32 cellular contexts compared by ENCODE assay signal in the genomic region with DNA sequence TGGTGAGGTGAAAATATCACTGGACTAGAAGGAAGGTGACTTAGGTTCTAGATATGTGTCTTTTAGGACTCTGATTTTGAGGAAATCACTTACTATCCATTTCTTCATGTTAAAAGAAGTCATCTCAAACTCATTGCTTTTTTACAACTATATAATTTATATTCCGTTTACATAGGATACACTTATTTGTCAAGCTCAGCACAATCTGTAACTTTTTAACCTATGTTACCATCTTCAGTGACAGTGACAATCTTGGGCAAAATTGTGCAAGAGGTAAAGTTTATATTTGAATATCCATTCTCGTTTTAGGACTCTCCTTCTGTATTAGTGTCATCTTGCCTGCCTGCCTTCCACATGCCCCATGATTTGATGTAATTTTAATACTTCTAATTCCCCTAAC.
DNase-seq lines count a peak whose midpoint lies in the region; ATAC-seq, FAIRE-seq and TF ChIP-seq lines count a peak whose summit lies in the region.
"Had no signal": no experiment of that assay in that cellular context is flagged by ENCODE, and none has a peak within 500 bp of the region (broad histone marks: within the 10 kb centered on the region; RNA-seq: fewer than 3 reads in every experiment).

No MANE protein-coding gene starts in this region.

- H3K9me3 ChIP-seq in HepG2 (ENCODE audit: low read length) (no peaks in the 10 kb centered on the region), right lobe of liver (no peaks in the 10 kb centered on the region), A549 (no peaks in the 10 kb centered on the region), IMR-90 (ENCODE audit: control insufficient read depth, insufficient read depth, low read length) (no peaks in the 10 kb centered on the region)
- H3K9me3 ChIP-seq: BE2C; BLaER1; BLaER1 treated with 17β-estradiol and CSF1 and Interleukin-3, amounts not matched to agents 10 nM and 100 nM; Caco-2 had no signal

- TF ChIP-seq RAD21 in HepG2 (CRISPR knock-in tag; IDR thresholded peaks at IDR 0.05) (no peak), A549 (conservative IDR thresholded peaks at IDR 0.05 in 1 of 2, IDR thresholded peaks at IDR 0.05 in 1 of 2) (no peak), IMR-90 (IDR thresholded peaks at IDR 0.05; ENCODE audit: low read length) (no peak)

- in situ Hi-C loops in HepG2 (cut with HindIII; ENCODE audit: extremely low pct_ligation_motif_present, low pct_unique_long_range_greater_than_20kb) (no loop called here), IMR-90 (cut with MboI; ENCODE audit: low sequenced_read_pairs) (no loop called here)

- BruUV-seq in HepG2 (replicated peaks; lab: Mats Ljungman, UMichigan): no TSS peak
- no TSS peak for BruUV-seq in IMR-90 (replicated peaks; lab: Mats Ljungman, UMichigan)

- no peak overlapping the region for H2AK9ac ChIP-seq in IMR-90 (replicated peaks; ENCODE audit: low read depth, low read length, poor library complexity)

- no peak for TF ChIP-seq CTCF in HepG2 (CRISPR knock-in tag; IDR thresholded peaks at IDR 0.05)
- no peak for TF ChIP-seq CTCF in right lobe of liver (IDR thresholded peaks at IDR 0.05)
- TF ChIP-seq CTCF in A549 (IDR thresholded peaks at IDR 0.05): no peak
- no peak for TF ChIP-seq CTCF in IMR-90 (conservative IDR thresholded peaks at IDR 0.05; ENCODE audit: low read depth, low read length)
- TF ChIP-seq CTCF in omental fat pad (IDR thresholded peaks at IDR 0.05): no peak

- TF ChIP-seq POLR2A in HepG2 (IDR thresholded peaks at IDR 0.05; ENCODE audit: insufficient read depth in 1 of 2, low read depth in 2 of 2, low read length in 2 of 2) (no peak), right lobe of liver (IDR thresholded peaks at IDR 0.05) (no peak), A549 (IDR thresholded peaks at IDR 0.05; ENCODE audit: low read length) (no peak), IMR-90 (IDR thresholded peaks at IDR 0.05; ENCODE audit: low read depth, low read length) (no peak)

- ATAC-seq in HepG2 (no peak), right lobe of liver (no peak), A549 (no peak), IMR-90 (ENCODE audit: low read depth) (no peak), omental fat pad (ENCODE audit: low FRiP score) (no peak)
- ATAC-seq: CD8-positive, alpha-beta T cell had no signal

- H4K5ac ChIP-seq in IMR-90 (ENCODE audit: low read depth, low read length): no peak overlapping the region

- H3K4me2 ChIP-seq in HepG2 (ENCODE audit: low read depth, low read length): no peak overlapping the region
- H3K4me2 ChIP-seq in A549: no peak overlapping the region
- H3K4me2 ChIP-seq in IMR-90 (ENCODE audit: low read depth, low read length): no peak overlapping the region
- H3K4me2 ChIP-seq: BLaER1; BLaER1 treated with 17β-estradiol and CSF1 and Interleukin-3, amounts not matched to agents 10 nM and 100 nM had no signal

- H3K4ac ChIP-seq in IMR-90 (ENCODE audit: low read depth, low read length): no peak overlapping the region

- H4K91ac ChIP-seq in IMR-90 (ENCODE audit: insufficient read depth, low read depth, low read length): no peak overlapping the region

- H2BK120ac ChIP-seq in IMR-90 (ENCODE audit: low read depth, low read length): no peak overlapping the region

- no peak overlapping the region for H2BK5ac ChIP-seq in IMR-90 (ENCODE audit: low read depth, low read length, poor library complexity, severe bottlenecking)

- H3K56ac ChIP-seq in IMR-90 (ENCODE audit: extremely low read depth, insufficient read depth, low read length): no peak overlapping the region

- no peak for FAIRE-seq in HepG2 (lab: Jason Lieb, UNC)
- FAIRE-seq in A549 (lab: Jason Lieb, UNC): no peak
- FAIRE-seq: A204.1, D721Med had no signal

- H3K4me1 ChIP-seq in HepG2 (ENCODE audit: insufficient read depth, low read length) (no peaks in the 10 kb centered on the region), right lobe of liver (no peaks in the 10 kb centered on the region), A549 (no peaks in the 10 kb centered on the region), IMR-90 (ENCODE audit: control insufficient read depth, insufficient read depth, low read length) (no peaks in the 10 kb centered on the region)
- H3K4me1 ChIP-seq: BE2C; BLaER1; BLaER1 treated with 17β-estradiol and CSF1 and Interleukin-3, amounts not matched to agents 10 nM and 100 nM; Caco-2 had no signal

- intact Hi-C loops in HepG2 (cut with micrococcal nuclease; ENCODE audit: unreplicated experiment) (no loop called here), right lobe of liver (cut with DNase I) (no loop called here), IMR-90 (cut with micrococcal nuclease) (no loop called here)

- H2AFZ ChIP-seq in HepG2 (ENCODE audit: low read length): no peak overlapping the region
- H2AFZ ChIP-seq in IMR-90 (replicated peaks; ENCODE audit: low read length, poor library complexity): no peak overlapping the region

- H4K20me1 ChIP-seq in HepG2 (ENCODE audit: insufficient read depth, low read length): no peaks in the 10 kb centered on the region
- H4K20me1 ChIP-seq in IMR-90 (ENCODE audit: insufficient read depth, low read length): no peaks in the 10 kb centered on the region
- H4K20me1 ChIP-seq: BLaER1; BLaER1 treated with 17β-estradiol and CSF1 and Interleukin-3, amounts not matched to agents 10 nM and 100 nM had no signal

- H3K79me2 ChIP-seq in HepG2 (ENCODE audit: insufficient read depth, low read length): no peaks in the 10 kb centered on the region

- no peak for DNase-seq in HepG2 (ENCODE audit: low spot score)
- no peak for DNase-seq in right lobe of liver
- no peak for DNase-seq in A549 (ENCODE audit: low read depth in 1 of 2, low spot score in 1 of 2)
- no peak for DNase-seq in IMR-90
- DNase-seq in omental fat pad (ENCODE audit: low spot score): no peak
- no peak for DNase-seq in retina
- DNase-seq: 8988T; ACHN; AML-193; BE2C; C1 segment of cervical spinal cord; Caco-2; Calu3; CD4-positive, alpha-beta memory T cell; CD4-positive, alpha-beta T cell; CD4-positive, CD25-positive, alpha-beta regulatory T cell; CD8-positive, alpha-beta memory T cell; CD8-positive, alpha-beta T cell; COR-L47; DMS 273 treated with DMSO at 0.1 percent for 48 hours; DMS153; DMS53; DMS79; DMS79 treated with DMSO at 0.1 percent for 48 hours; DND-41; EL had no signal

- H3K27me3 ChIP-seq in HepG2 (ENCODE audit: control insufficient read depth in 1 of 2, insufficient read depth in 2 of 2, low read length in 2 of 2) (no peaks in the 10 kb centered on the region), right lobe of liver (no peaks in the 10 kb centered on the region), IMR-90 (ENCODE audit: control insufficient read depth, insufficient read depth, low read length) (no peaks in the 10 kb centered on the region)
- H3K27me3 ChIP-seq: BE2C; BLaER1; BLaER1 treated with 17β-estradiol and CSF1 and Interleukin-3, amounts not matched to agents 10 nM and 100 nM had no signal

- no peaks in the 10 kb centered on the region for H3K9me1 ChIP-seq in IMR-90 (ENCODE audit: insufficient read depth, low read length)

- no peaks in the 10 kb centered on the region for H3K79me1 ChIP-seq in IMR-90 (ENCODE audit: low read depth in 1 of 2, low read length in 2 of 2)

- no peak overlapping the region for H2AK5ac ChIP-seq in IMR-90 (ENCODE audit: low read depth, low read length)

- H2BK15ac ChIP-seq in IMR-90 (ENCODE audit: low read depth, low read length): no peak overlapping the region

- H3K9ac ChIP-seq in HepG2 (ENCODE audit: insufficient read depth, low read depth, low read length): no peak overlapping the region
- no peak overlapping the region for H3K9ac ChIP-seq in IMR-90 (ENCODE audit: low read depth, low read length)
- H3K9ac ChIP-seq: BLaER1; BLaER1 treated with 17β-estradiol and CSF1 and Interleukin-3, amounts not matched to agents 10 nM and 100 nM had no signal

- H3K23ac ChIP-seq in IMR-90 (ENCODE audit: low read depth, low read length): no peak overlapping the region

- dilution Hi-C loops in IMR-90 (cut with HindIII; ENCODE audit: low sequenced_read_pairs, unreplicated experiment): no loop called here

- H3K14ac ChIP-seq in IMR-90 (replicated peaks; ENCODE audit: low read depth, low read length): no peak overlapping the region

- H3K36me3 ChIP-seq in HepG2 (replicated peaks in 1 of 2; ENCODE audit: control insufficient read depth in 1 of 2, insufficient read depth in 2 of 2, low read length in 2 of 2) (no peaks in the 10 kb centered on the region), right lobe of liver (no peaks in the 10 kb centered on the region), IMR-90 (ENCODE audit: control insufficient read depth, insufficient read depth, low read length) (no peaks in the 10 kb centered on the region)
- H3K36me3 ChIP-seq: BE2C; BLaER1; BLaER1 treated with 17β-estradiol and CSF1 and Interleukin-3, amounts not matched to agents 10 nM and 100 nM had no signal

- no peak overlapping the region for H3K27ac ChIP-seq in HepG2 (ENCODE audit: extremely low read length, insufficient read depth, low read length)
- no peak overlapping the region for H3K27ac ChIP-seq in right lobe of liver
- no peak overlapping the region for H3K27ac ChIP-seq in A549
- H3K27ac ChIP-seq in IMR-90 (ENCODE audit: insufficient read depth, low read length): no peak overlapping the region
- H3K27ac ChIP-seq: 22Rv1; BLaER1; BLaER1 treated with 17β-estradiol and CSF1 and Interleukin-3, amounts not matched to agents 10 nM and 100 nM; C4-2B had no signal

- no peak overlapping the region for H2BK20ac ChIP-seq in IMR-90 (ENCODE audit: low read depth, low read length)

- WGBS in HepG2 (ENCODE audit: low lambda C conversion rate): 2% methylated on average over 2 of the region's 2 CpGs
- 29% methylated on average over 2 of the region's 2 CpGs for WGBS in right lobe of liver (ENCODE audit: insufficient coverage, low coverage, low lambda C conversion rate, missing lambda C conversion rate)
- 26% methylated on average over 2 of the region's 2 CpGs for WGBS in A549 (ENCODE audit: missing lambda C conversion rate)
- WGBS in IMR-90 (ENCODE audit: extremely low coverage in 2 of 2, insufficient read length in 1 of 2), 2 experiments: no CpG with 5 or more reads among the region's 2 CpGs

- CTCF ChIA-PET in HepG2 (lab: Yijun Ruan, JAX; ENCODE audit: low intra/inter-chr PET ratio, low total read pairs) (no interaction called here), A549 (lab: Yijun Ruan, JAX) (interaction anchor here (0.9 kb wide), 1 partner anchor 15 kb away, joined by 3 read pairs; no protein-coding TSS in a partner anchor), IMR-90 (lab: Yijun Ruan, JAX) (no interaction called here)

- H3K18ac ChIP-seq in IMR-90 (ENCODE audit: low read depth, low read length): no peak overlapping the region

- no peak overlapping the region for H4K8ac ChIP-seq in IMR-90 (ENCODE audit: low read depth in 2 of 2, low read length in 2 of 2)

- TF ChIP-seq EP300 in HepG2 (IDR thresholded peaks at IDR 0.05; ENCODE audit: low read depth in 2 of 2, low read length in 2 of 2) (no peak), HepG2 (CRISPR knock-in tag; IDR thresholded peaks at IDR 0.05; ENCODE audit: borderline replicate concordance) (no peak), A549 (IDR thresholded peaks at IDR 0.05) (no peak)

- H3K4me3 ChIP-seq in HepG2 (replicated peaks in 1 of 3; ENCODE audit: insufficient read depth in 1 of 3, low read depth in 2 of 3, low read length in 3 of 3) (no peak overlapping the region), right lobe of liver (no peak overlapping the region), A549 (no peak overlapping the region), IMR-90 (ENCODE audit: insufficient read depth, low read depth, low read length) (no peak overlapping the region)
- H3K4me3 ChIP-seq: BLaER1; BLaER1 treated with 17β-estradiol and CSF1 and Interleukin-3, amounts not matched to agents 10 nM and 100 nM had no signal

- POLR2A ChIA-PET in HepG2 (lab: Yijun Ruan, JAX) (no interaction called here), A549 (lab: Yijun Ruan, JAX) (interaction anchor here (0.5 kb wide), 1 partner anchor 454 kb away, joined by 5 read pairs; no protein-coding TSS in a partner anchor), IMR-90 (lab: Charles Lee; ENCODE audit: unreplicated experiment) (no interaction called here)
